In genomic region chr7:27237735-27238334, GRCh38 we compare ENCODE assay signal across 17 cellular contexts. TPM values are rescaled to one million over a fixed set of nuclear protein-coding genes. Genes with fewer than 3 reads are reported as not detected.
A peak's percentile ranks its signal among the peaks of the same experiment; 100 is the strongest.
DNase-seq lines count a peak whose midpoint lies in the region; ATAC-seq and TF ChIP-seq lines count a peak whose summit lies in the region.
"Had no signal": no experiment of that assay in that cellular context is flagged by ENCODE, and none has a peak within 500 bp of the region (broad histone marks: within the 10 kb centered on the region; RNA-seq: fewer than 3 reads in every experiment).

No MANE protein-coding gene starts in this region.

- TF ChIP-seq POLR2A in esophagus muscularis mucosa (IDR thresholded peaks at IDR 0.05; ENCODE audit: low read depth), result no peak

- WGBS in esophagus muscularis mucosa, result 86% methylated on average over 1 of the region's 1 CpG

- no peak overlapping the region for H3K27ac ChIP-seq in esophagus muscularis mucosa (replicated peaks in 1 of 4)
- H3K27ac ChIP-seq: heart right ventricle, SJCRH30 had no signal

- no peak overlapping the region for H3K27ac Mint-ChIP-seq in stimulated activated memory B cell treated with anti-CD40 and anti-IgM and Interleukin-4, amounts not matched to agents 10 μg/mL and 1 μg/mL and 100 μg/mL, for 72 hours
- H3K27ac Mint-ChIP-seq: CD4-positive, CD25-positive, alpha-beta regulatory T cell had no signal

- ATAC-seq in stimulated activated memory B cell treated with anti-CD40 and anti-IgM and Interleukin-4, amounts not matched to agents 10 μg/mL and 1 μg/mL and 100 μg/mL, for 72 hours, result no peak
- ATAC-seq: heart right ventricle had no signal

- no peaks in the 10 kb centered on the region for H3K36me3 ChIP-seq in kidney epithelial cell (ENCODE audit: control insufficient read depth, insufficient read depth, low read length)
- H3K36me3 ChIP-seq in MG63, result no peaks in the 10 kb centered on the region
- H3K36me3 ChIP-seq in esophagus muscularis mucosa, result no peaks in the 10 kb centered on the region
- H3K36me3 ChIP-seq: heart right ventricle, SJCRH30 had no signal

- peaks cover 82% of the 10 kb centered on the region for H3K27me3 ChIP-seq in kidney epithelial cell (ENCODE audit: control insufficient read depth, insufficient read depth, low read length)
- peaks cover 14% of the 10 kb centered on the region for H3K27me3 ChIP-seq in MG63
- H3K27me3 ChIP-seq in esophagus muscularis mucosa, result peaks cover 10 to 99% (median 65%) of the 10 kb centered on the region in 4 donors

- no peak for TF ChIP-seq CTCF in kidney epithelial cell (IDR thresholded peaks at IDR 0.05; ENCODE audit: insufficient read depth, low read length, poor library complexity, severe bottlenecking)
- TF ChIP-seq CTCF in esophagus muscularis mucosa (IDR thresholded peaks at IDR 0.05), result no peak

- H3K4me1 Mint-ChIP-seq in stimulated activated memory B cell treated with anti-CD40 and anti-IgM and Interleukin-4, amounts not matched to agents 10 μg/mL and 1 μg/mL and 100 μg/mL, for 72 hours, result peaks cover 36% of the 10 kb centered on the region

- DNase-seq in A172 (ENCODE audit: low spot score) (peak; percentile 81), GM04504 (ENCODE audit: low read depth) (peak; percentile 43), SIG-M5 (lab: John Stamatoyannopoulos, UW) (peak; percentile 10), kidney epithelial cell (ENCODE audit: low read depth) (peak; percentile 2), MG63 (no peak), esophagus muscularis mucosa (ENCODE audit: extremely low spot score) (no peak)
- no peak for DNase-seq in stimulated activated naive CD4-positive, alpha-beta T cell treated with Interleukin-2 at 50 U/mL for 16 hours (lab: John Stamatoyannopoulos, UW)
- DNase-seq: activated CD4-positive, alpha-beta T cell treated with anti-CD3 and anti-CD28 coated beads for 1 hour; activated naive CD4-positive, alpha-beta T cell treated with anti-CD3 and anti-CD28 coated beads, Interleukin-2, amount 50 U/mL, for 16 hours; CD4-positive, CD25-positive, alpha-beta regulatory T cell; dermis blood vessel endothelial cell; heart right ventricle; NCI-H2029; SJCRH30 had no signal

- H3K4me1 ChIP-seq in esophagus muscularis mucosa, result peaks cover 22 to 40% (median 34%) of the 10 kb centered on the region in 4 donors
- H3K4me1 ChIP-seq: SJCRH30 had no signal

- no peaks in the 10 kb centered on the region for H3K36me3 Mint-ChIP-seq in stimulated activated memory B cell treated with anti-CD40 and anti-IgM and Interleukin-4, amounts not matched to agents 10 μg/mL and 1 μg/mL and 100 μg/mL, for 72 hours
- H3K36me3 Mint-ChIP-seq: CD4-positive, CD25-positive, alpha-beta regulatory T cell had no signal

- intact Hi-C loops in esophagus muscularis mucosa (cut with DNase I), result no loop called here

- no peak overlapping the region for H3K4me3 Mint-ChIP-seq in stimulated activated memory B cell treated with anti-CD40 and anti-IgM and Interleukin-4, amounts not matched to agents 10 μg/mL and 1 μg/mL and 100 μg/mL, for 72 hours

- H3K4me3 ChIP-seq in kidney epithelial cell (ENCODE audit: low read depth, low read length) (no peak overlapping the region), MG63 (no peak overlapping the region), esophagus muscularis mucosa (no peak overlapping the region)
- H3K4me3 ChIP-seq: heart right ventricle, SJCRH30 had no signal

- H3K9me3 Mint-ChIP-seq in stimulated activated memory B cell treated with anti-CD40 and anti-IgM and Interleukin-4, amounts not matched to agents 10 μg/mL and 1 μg/mL and 100 μg/mL, for 72 hours, result no peaks in the 10 kb centered on the region
- H3K9me3 Mint-ChIP-seq: CD4-positive, CD25-positive, alpha-beta regulatory T cell had no signal

- H3K27me3 Mint-ChIP-seq in stimulated activated memory B cell treated with anti-CD40 and anti-IgM and Interleukin-4, amounts not matched to agents 10 μg/mL and 1 μg/mL and 100 μg/mL, for 72 hours, result peaks cover 88% of the 10 kb centered on the region

- TF ChIP-seq EP300 in esophagus muscularis mucosa (IDR thresholded peaks at IDR 0.05), result no peak

- H3K9me3 ChIP-seq in MG63 (no peaks in the 10 kb centered on the region), esophagus muscularis mucosa (no peaks in the 10 kb centered on the region)
- H3K9me3 ChIP-seq: heart right ventricle, SJCRH30 had no signal

RNA-seq across cellular contexts. Expression of gene EVX1, which starts 4.8 kb away (rescaled TPM):
- not detected in 2 replicates for total RNA-seq in A172 (2014; rRNA removed; shearing (Covaris generic))
- total RNA-seq in kidney epithelial cell, result not detected in 2 replicates
- total RNA-seq in MG63 (2014; rRNA removed; shearing (Covaris generic); ENCODE audit: low replicate concordance), result not detected in 2 replicates
- total RNA-seq in esophagus muscularis mucosa, result not detected
- total RNA-seq: CD4-positive, CD25-positive, alpha-beta regulatory T cell; dermis blood vessel endothelial cell; heart right ventricle; mucosa of gallbladder; SJCRH30; skeletal muscle tissue had no signal

RNA-seq across cellular contexts. Expression of gene HOXA13, which starts 37.9 kb away (rescaled TPM):
- total RNA-seq in A172 (2014; rRNA removed; shearing (Covaris generic)), result 3.2 and 4.7 TPM in 2 replicates
- not detected in 2 replicates for total RNA-seq in kidney epithelial cell
- 0.30 and 1.5 TPM in 2 replicates for total RNA-seq in MG63 (2014; rRNA removed; shearing (Covaris generic); ENCODE audit: low replicate concordance)
- total RNA-seq in esophagus muscularis mucosa, result not detected
- total RNA-seq: CD4-positive, CD25-positive, alpha-beta regulatory T cell; heart right ventricle had no signal

RNA-seq across cellular contexts. Expression of gene HOXA11, which starts 52.8 kb away (rescaled TPM):
- 1.2 TPM in 2 replicates for total RNA-seq in A172 (2014; rRNA removed; shearing (Covaris generic))
- total RNA-seq in kidney epithelial cell, result 11.4 and 17.3 TPM in 2 replicates
- 3.2 and 3.7 TPM in 2 replicates for total RNA-seq in MG63 (2014; rRNA removed; shearing (Covaris generic); ENCODE audit: low replicate concordance)
- not detected for total RNA-seq in esophagus muscularis mucosa
- total RNA-seq: CD4-positive, CD25-positive, alpha-beta regulatory T cell; heart right ventricle; mucosa of gallbladder had no signal

Comparison
In these comparisons a context has a peak if more than half of its experiments do, and no peak if none do; other contexts are left out.
1. DNase-seq: peak in A172 (single experiment), GM04504 (single experiment), SIG-M5 (single experiment) and kidney epithelial cell (single experiment); none in MG63 (single experiment), esophagus muscularis mucosa (single experiment) and stimulated activated naive CD4-positive, alpha-beta T cell treated with Interleukin-2 at 50 U/mL for 16 hours (single experiment).